In genomic region chr10:24299587-24300258, GRCh38 we compare ENCODE assay signal across 1 cellular context.
TF ChIP-seq lines count a peak whose summit lies in the region.

No MANE protein-coding gene starts in this region.

TF ChIP-seq in IMR-90, 13 proteins besides CTCF, POLR2A, EP300 and RAD21 (continued from another document):
- TF ChIP-seq MXI1 (IDR thresholded peaks at IDR 0.05; ENCODE audit: borderline replicate concordance, low read depth, low read length) (no peak), RCOR1 (IDR thresholded peaks at IDR 0.05; ENCODE audit: insufficient replicate concordance, low read length) (no peak), SMC3 (IDR thresholded peaks at IDR 0.05; ENCODE audit: low read depth, low read length) (no peak), ELK1 (IDR thresholded peaks at IDR 0.05; ENCODE audit: borderline replicate concordance, low read depth, low read length) (no peak), FOS (IDR thresholded peaks at IDR 0.05; ENCODE audit: low read depth, low read length) (no peak), NFE2L2 (IDR thresholded peaks at IDR 0.05; ENCODE audit: low read depth, low read length) (no peak), MAFK (IDR thresholded peaks at IDR 0.05; ENCODE audit: low read depth, low read length) (no peak), CHD1 (IDR thresholded peaks at IDR 0.05; ENCODE audit: low read depth, low read length) (no peak), CEBPB (IDR thresholded peaks at IDR 0.05; ENCODE audit: low read depth, low read length) (no peak), MAZ (IDR thresholded peaks at IDR 0.05; ENCODE audit: borderline replicate concordance, low read depth, low read length) (no peak), USF2 (IDR thresholded peaks at IDR 0.05; ENCODE audit: low read depth, low read length) (no peak)
